ENCODE assay signal across 9 cellular contexts in the genomic region with DNA sequence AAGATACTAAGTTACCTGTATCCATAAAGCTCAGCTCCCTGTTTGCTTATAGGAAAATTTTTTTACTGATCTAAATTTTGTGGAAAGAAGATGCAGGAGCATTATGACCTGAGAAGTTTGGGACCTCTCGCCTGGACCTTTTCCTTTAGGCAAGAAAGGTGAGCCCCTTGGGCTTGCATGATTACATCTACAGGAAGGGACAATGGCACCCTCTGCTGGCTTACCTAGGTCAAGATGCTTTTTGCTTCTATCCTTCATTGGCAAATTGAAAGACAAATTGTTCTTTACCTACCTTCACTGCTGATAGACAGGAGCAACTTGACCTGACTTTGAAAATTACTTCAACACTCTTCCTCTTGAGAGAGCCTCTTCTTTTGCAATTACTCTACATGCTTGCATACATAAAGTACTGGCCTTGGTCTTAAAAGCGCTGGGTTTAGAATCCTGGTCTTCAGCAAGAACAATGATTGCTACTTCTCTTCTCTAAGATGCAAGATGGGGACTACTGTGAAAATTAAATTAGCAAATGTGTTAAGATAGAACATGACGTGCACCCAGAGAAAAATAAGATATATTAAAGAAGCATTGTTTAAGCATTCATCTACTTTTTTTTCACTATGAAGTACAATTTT.
DNase-seq lines count a peak whose midpoint lies in the region; ATAC-seq, FAIRE-seq and TF ChIP-seq lines count a peak whose summit lies in the region.
"Had no signal": no experiment of that assay in that cellular context is flagged by ENCODE, and none has a peak within 500 bp of the region (broad histone marks: within the 10 kb centered on the region; RNA-seq: fewer than 3 reads in every experiment).

No MANE protein-coding gene starts in this region.

- no peak overlapping the region for H3K4me3 Mint-ChIP-seq in activated CD8-positive, alpha-beta T cell treated with anti-CD3 and anti-CD28 coated beads for 36 hours
- H3K4me3 Mint-ChIP-seq in naive thymus-derived CD8-positive, alpha-beta T cell = no peak overlapping the region
- H3K4me3 Mint-ChIP-seq: dendritic cell treated with granulocyte-macrophage colony-stimulating factor and Interleukin-4, amounts not matched to agents 40 ng/mL and 50 ng/mL, for 4 days had no signal

- peak; percentile 8 for DNase-seq in stimulated activated CD4-positive, alpha-beta T cell treated with anti-CD3 and anti-CD28 coated beads, Interleukin-15, amount 100 ng/mL, for 24 hours
- no peak for DNase-seq in stimulated activated CD4-positive, alpha-beta T cell treated with anti-CD3 and anti-CD28 coated beads, Interleukin-12 subunit alpha, Interleukin-12 subunit beta, amount 100 ng/mL, for 4 hours
- peak; percentile 52 for DNase-seq in M059J (ENCODE audit: low read depth)
- DNase-seq in activated CD8-positive, alpha-beta T cell treated with anti-CD3 and anti-CD28 coated beads for 36 hours = peak; percentile 29
- DNase-seq in naive thymus-derived CD8-positive, alpha-beta T cell = no peak
- no peak for DNase-seq in activated CD4-positive, CD25-positive, alpha-beta regulatory T cell treated with anti-CD3 and anti-CD28 coated beads, Interleukin-2, amount 50 U/mL, for 72 hours

- H3K36me3 Mint-ChIP-seq in activated CD8-positive, alpha-beta T cell treated with anti-CD3 and anti-CD28 coated beads for 36 hours (ENCODE audit: low read depth) = no peaks in the 10 kb centered on the region
- H3K36me3 Mint-ChIP-seq in naive thymus-derived CD8-positive, alpha-beta T cell = peaks cover 0 to 4% (median 0%) of the 10 kb centered on the region in 3 donors

- intact Hi-C loops in activated CD8-positive, alpha-beta T cell treated with anti-CD3 and anti-CD28 coated beads for 36 hours (cut with micrococcal nuclease) = no loop called here

- ATAC-seq in activated CD8-positive, alpha-beta T cell treated with anti-CD3 and anti-CD28 coated beads for 36 hours = no peak
- ATAC-seq in naive thymus-derived CD8-positive, alpha-beta T cell = no peak
- no peak for ATAC-seq in HG03565 (IDR thresholded peaks at IDR 0.05; ENCODE audit: unreplicated experiment)

- H3K9me3 Mint-ChIP-seq in activated CD8-positive, alpha-beta T cell treated with anti-CD3 and anti-CD28 coated beads for 36 hours = peaks cover under 1% of the 10 kb centered on the region
- H3K9me3 Mint-ChIP-seq in naive thymus-derived CD8-positive, alpha-beta T cell = peaks cover 4 to 24% (median 7%) of the 10 kb centered on the region in 9 donors
- H3K9me3 Mint-ChIP-seq: dendritic cell treated with granulocyte-macrophage colony-stimulating factor and Interleukin-4, amounts not matched to agents 40 ng/mL and 50 ng/mL, for 4 days had no signal

- peak; percentile 89 for FAIRE-seq in islet of Langerhans (lab: Jason Lieb, UNC)

- CTCF ChIA-PET in activated CD8-positive, alpha-beta T cell treated with anti-CD3 and anti-CD28 coated beads for 36 hours (lab: Charles Lee) = no interaction called here

- peak; percentile 36 for TF ChIP-seq CTCF in activated CD8-positive, alpha-beta T cell treated with anti-CD3 and anti-CD28 coated beads for 36 hours (IDR thresholded peaks at IDR 0.05)

- H3K27me3 Mint-ChIP-seq in activated CD8-positive, alpha-beta T cell treated with anti-CD3 and anti-CD28 coated beads for 36 hours = no peaks in the 10 kb centered on the region
- H3K27me3 Mint-ChIP-seq in naive thymus-derived CD8-positive, alpha-beta T cell = peaks cover 0 to 2% (median 0%) of the 10 kb centered on the region in 5 donors
- H3K27me3 Mint-ChIP-seq: dendritic cell treated with granulocyte-macrophage colony-stimulating factor and Interleukin-4, amounts not matched to agents 40 ng/mL and 50 ng/mL, for 4 days had no signal

- no peaks in the 10 kb centered on the region for H3K4me1 Mint-ChIP-seq in activated CD8-positive, alpha-beta T cell treated with anti-CD3 and anti-CD28 coated beads for 36 hours (ENCODE audit: low read depth)
- no peaks in the 10 kb centered on the region for H3K4me1 Mint-ChIP-seq in naive thymus-derived CD8-positive, alpha-beta T cell

- POLR2A ChIA-PET in activated CD8-positive, alpha-beta T cell treated with anti-CD3 and anti-CD28 coated beads for 36 hours (lab: Charles Lee) = no interaction called here
- POLR2A ChIA-PET in naive thymus-derived CD8-positive, alpha-beta T cell (lab: Charles Lee) = no interaction called here

- H3K27ac Mint-ChIP-seq in activated CD8-positive, alpha-beta T cell treated with anti-CD3 and anti-CD28 coated beads for 36 hours = no peak overlapping the region
- H3K27ac Mint-ChIP-seq in naive thymus-derived CD8-positive, alpha-beta T cell = no peak overlapping the region
- H3K27ac Mint-ChIP-seq: dendritic cell treated with granulocyte-macrophage colony-stimulating factor and Interleukin-4, amounts not matched to agents 40 ng/mL and 50 ng/mL, for 4 days had no signal

Comparison
In these comparisons a context has a peak if more than half of its experiments do, and no peak if none do; other contexts are left out.
1. DNase-seq: peak in stimulated activated CD4-positive, alpha-beta T cell treated with anti-CD3 and anti-CD28 coated beads, Interleukin-15, amount 100 ng/mL, for 24 hours (single experiment), M059J (single experiment) and activated CD8-positive, alpha-beta T cell treated with anti-CD3 and anti-CD28 coated beads for 36 hours (single experiment); none in stimulated activated CD4-positive, alpha-beta T cell treated with anti-CD3 and anti-CD28 coated beads, Interleukin-12 subunit alpha, Interleukin-12 subunit beta, amount 100 ng/mL, for 4 hours (single experiment), naive thymus-derived CD8-positive, alpha-beta T cell (0 of 10) and activated CD4-positive, CD25-positive, alpha-beta regulatory T cell treated with anti-CD3 and anti-CD28 coated beads, Interleukin-2, amount 50 U/mL, for 72 hours (single experiment).